In the genomic region with DNA sequence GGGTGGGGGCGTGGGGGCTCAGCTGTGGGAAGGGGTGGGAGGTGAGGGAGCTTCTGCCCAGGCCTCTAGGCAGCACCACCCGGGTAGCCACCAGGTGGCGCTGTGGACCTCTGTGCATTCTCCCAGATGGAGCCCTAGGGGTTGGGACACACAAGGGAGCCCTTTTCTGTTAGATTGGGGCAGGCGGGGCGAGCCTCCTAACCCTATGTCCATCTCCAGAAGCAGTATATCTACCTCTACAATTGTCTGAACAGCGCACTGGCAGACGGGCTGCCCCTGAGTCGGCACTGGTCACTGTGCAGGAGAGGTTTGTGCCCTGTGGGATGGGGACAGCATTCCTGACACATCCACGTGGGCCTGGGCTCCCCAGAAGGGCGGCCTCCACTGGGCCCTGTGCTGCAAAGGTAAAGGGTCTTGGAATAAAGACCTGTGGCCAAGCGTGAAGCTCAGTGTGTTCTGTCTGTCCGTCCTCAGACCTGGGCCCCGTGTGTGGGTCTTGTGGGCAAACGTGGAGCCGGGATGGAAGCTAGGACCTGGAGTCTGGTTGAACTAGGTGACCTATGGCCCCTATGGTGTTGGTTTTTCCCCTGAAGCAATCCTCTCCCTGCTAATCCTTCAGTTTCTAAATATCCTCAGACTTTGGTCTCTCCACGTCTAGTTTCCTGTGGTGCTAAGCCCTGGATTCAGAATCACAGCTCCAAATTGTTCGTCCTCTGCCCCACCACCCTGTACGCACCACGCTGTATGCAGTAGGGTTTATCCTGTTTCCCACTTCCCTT, we compare ENCODE assay signal across 8 cellular contexts. TPM values are rescaled to one million over a fixed set of nuclear protein-coding genes. Genes with fewer than 3 reads are reported as not detected.
DNase-seq lines count a peak whose midpoint lies in the region; ATAC-seq and FAIRE-seq lines count a peak whose summit lies in the region.

No MANE protein-coding gene starts in this region.

- no peak overlapping the region for H2BK5ac ChIP-seq in mesenchymal stem cell (ENCODE audit: low read depth, low read length, poor library complexity, severe bottlenecking)

- no peak overlapping the region for H3K4me3 ChIP-seq in mesenchymal stem cell (ENCODE audit: insufficient read depth in 1 of 2, low read depth in 1 of 2, low read length in 2 of 2)

- peaks cover 18% of the 10 kb centered on the region for H3K4me1 ChIP-seq in mesenchymal stem cell (ENCODE audit: control insufficient read depth, insufficient read depth, low read depth, low read length)

- H3K9me3 ChIP-seq in mesenchymal stem cell (ENCODE audit: control insufficient read depth, low read length), result no peaks in the 10 kb centered on the region

- no peak for ATAC-seq in GM19324 (IDR thresholded peaks at IDR 0.05; ENCODE audit: low FRiP score, unreplicated experiment)

- no peak overlapping the region for H2AFZ ChIP-seq in mesenchymal stem cell (ENCODE audit: low read depth, low read length)

- no peak overlapping the region for H3K14ac ChIP-seq in mesenchymal stem cell (ENCODE audit: low read length in 2 of 2)

- no peak overlapping the region for H3K4me2 ChIP-seq in mesenchymal stem cell (ENCODE audit: low read length, poor library complexity, severe bottlenecking)

- no peak overlapping the region for H3K27ac ChIP-seq in mesenchymal stem cell (ENCODE audit: low read length, poor library complexity, severe bottlenecking)

- H3K36me3 ChIP-seq in mesenchymal stem cell (ENCODE audit: control insufficient read depth in 1 of 2, insufficient read depth in 2 of 2, low read depth in 1 of 2, low read length in 2 of 2), result no peaks in the 10 kb centered on the region

- H3K79me1 ChIP-seq in mesenchymal stem cell (replicated peaks; ENCODE audit: low read length, poor library complexity, severe bottlenecking), result no peaks in the 10 kb centered on the region

- WGBS in mesenchymal stem cell, result 73% methylated on average over 17 of the region's 19 CpGs

- H2BK12ac ChIP-seq in mesenchymal stem cell (ENCODE audit: low read length in 2 of 2), result no peak overlapping the region

- DNase-seq in AG08395 (ENCODE audit: low spot score), result peak; percentile 45
- DNase-seq in GM18507 (ENCODE audit: extremely low spot score, insufficient read length, low read depth), result peak; percentile 14
- DNase-seq in NCI-H226, result peak; percentile 36
- DNase-seq in activated CD4-positive, alpha-beta T cell treated with anti-CD3 and anti-CD28 coated beads, Interleukin-2, amount 50 U/mL, for 48 hours, result peak; percentile 85 to 87
- peak; percentile 32 to 56 for DNase-seq in dermis microvascular lymphatic vessel endothelial cell (ENCODE audit: low read depth in 2 of 2)
- DNase-seq in mesenchymal stem cell, result peak; percentile 58
- peak; percentile 76 to 78 for DNase-seq in stimulated activated CD8-positive, alpha-beta memory T cell treated with anti-CD3 and anti-CD28 coated beads, Interleukin-2, amount 100 ng/mL, for 48 hours (ENCODE audit: low read depth in 2 of 2)

- H3K9ac ChIP-seq in mesenchymal stem cell (ENCODE audit: low read length), result no peak overlapping the region

- peak; percentile 61 for FAIRE-seq in GM18507 (lab: Jason Lieb, UNC)

- no peak overlapping the region for H4K91ac ChIP-seq in mesenchymal stem cell (ENCODE audit: low read length)

- H2AK5ac ChIP-seq in mesenchymal stem cell (ENCODE audit: low read length, severe bottlenecking), result no peak overlapping the region

- no peak overlapping the region for H3K23ac ChIP-seq in mesenchymal stem cell (ENCODE audit: low read length in 2 of 2)

- H3K27me3 ChIP-seq in mesenchymal stem cell (ENCODE audit: control insufficient read depth in 1 of 2, insufficient read depth in 1 of 2, low read length in 2 of 2), result peaks cover 29 to 76% of the 10 kb centered on the region in 2 experiments

- no peak overlapping the region for H3K4ac ChIP-seq in mesenchymal stem cell (ENCODE audit: low read depth in 1 of 2, low read length in 2 of 2)

- H2BK120ac ChIP-seq in mesenchymal stem cell (ENCODE audit: low read depth, low read length), result no peak overlapping the region

- no peak overlapping the region for H2BK15ac ChIP-seq in mesenchymal stem cell (ENCODE audit: low read depth, poor library complexity, severe bottlenecking)

- no peak overlapping the region for H4K8ac ChIP-seq in mesenchymal stem cell (ENCODE audit: low read length)

- H3K18ac ChIP-seq in mesenchymal stem cell (ENCODE audit: low read depth in 1 of 2, low read length in 2 of 2), result no peak overlapping the region

RNA-seq across cellular contexts. Expression of gene LGR6, which starts 4.4 kb away (rescaled TPM):
- total RNA-seq in dermis microvascular lymphatic vessel endothelial cell, result not detected in 2 replicates
- polyA plus RNA-seq in mesenchymal stem cell (2013, experiment 1 of 2), result not detected
- not detected for polyA plus RNA-seq in mesenchymal stem cell (2013, experiment 2 of 2)

RNA-seq across cellular contexts. Expression of gene PTPN7, which starts 28.8 kb away (rescaled TPM):
- 0.13 TPM in 2 replicates for total RNA-seq in dermis microvascular lymphatic vessel endothelial cell
- not detected for polyA plus RNA-seq in mesenchymal stem cell (2013, experiment 1 of 2)
- 0.15 TPM for polyA plus RNA-seq in mesenchymal stem cell (2013, experiment 2 of 2)

RNA-seq across cellular contexts. Expression of gene ARL8A, which starts 44.7 kb away (rescaled TPM):
- 16.8 and 31.4 TPM in 2 replicates for total RNA-seq in dermis microvascular lymphatic vessel endothelial cell
- polyA plus RNA-seq in mesenchymal stem cell (2013, experiment 1 of 2), result 48.3 TPM
- polyA plus RNA-seq in mesenchymal stem cell (2013, experiment 2 of 2), result 47.5 TPM

Comparison
In these comparisons a context has a peak if more than half of its experiments do, and no peak if none do; other contexts are left out.
1. DNase-seq: peak in every context shown above with its lines; median percentile 86 in activated CD4-positive, alpha-beta T cell treated with anti-CD3 and anti-CD28 coated beads, Interleukin-2, amount 50 U/mL, for 48 hours; 77 in stimulated activated CD8-positive, alpha-beta memory T cell treated with anti-CD3 and anti-CD28 coated beads, Interleukin-2, amount 100 ng/mL, for 48 hours; 58 in mesenchymal stem cell; 45 in AG08395; 44 in dermis microvascular lymphatic vessel endothelial cell; 36 in NCI-H226; 14 in GM18507.